Comparison of ENCODE assay signal across 8 cellular contexts in the genomic region with DNA sequence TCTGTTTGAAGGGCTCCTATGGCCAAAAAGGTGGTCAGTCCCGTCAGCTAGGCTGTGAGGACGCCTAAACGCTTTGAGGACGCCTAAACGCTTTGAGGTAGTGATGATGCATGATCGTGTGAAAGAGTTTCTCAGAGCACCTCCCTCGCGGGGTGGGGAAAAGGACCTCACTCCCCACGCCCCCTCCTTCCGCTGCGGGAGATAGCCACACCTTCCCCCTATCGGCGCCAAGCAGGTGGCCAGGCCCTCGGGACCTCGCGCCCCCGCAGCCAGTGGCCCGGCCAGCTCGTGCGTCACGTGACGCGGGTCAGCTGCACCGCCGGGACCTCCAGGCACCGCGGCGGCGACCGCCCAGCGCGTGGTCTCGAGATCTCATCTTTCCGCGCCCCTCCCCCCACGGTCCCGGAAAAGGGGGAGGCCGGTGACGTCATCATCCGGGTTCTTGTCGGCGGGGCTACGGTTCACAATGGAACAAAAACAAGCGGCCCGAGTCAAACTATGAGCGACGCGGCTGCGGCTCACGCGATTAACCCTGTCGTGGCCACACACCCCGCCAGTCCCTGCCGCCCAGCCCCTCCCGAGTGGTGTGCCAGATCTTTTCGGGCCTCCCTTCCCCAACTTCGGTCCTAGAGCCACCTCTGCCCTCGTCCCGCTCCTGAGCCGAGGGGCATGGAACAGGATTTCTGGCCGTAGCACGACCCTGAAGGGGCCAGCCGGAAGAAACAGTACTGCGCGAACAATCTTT. TPM values are rescaled to one million over a fixed set of nuclear protein-coding genes. Genes with fewer than 3 reads are reported as not detected.
DNase-seq lines count a peak whose midpoint lies in the region; ATAC-seq and TF ChIP-seq lines count a peak whose summit lies in the region.

No MANE protein-coding gene starts in this region.

- H3K4me1 ChIP-seq in ascending aorta (peaks cover 0 to 17% of the 10 kb centered on the region in 2 donors), right atrium auricular region (peaks cover 0 to 27% of the 10 kb centered on the region in 2 donors), prostate gland (replicated peaks) (no peaks in the 10 kb centered on the region), urinary bladder (ENCODE audit: insufficient read depth) (no peaks in the 10 kb centered on the region)

- DNase-seq in NCI-H187 treated with DMSO at 0.1 percent for 48 hours (lab: John Stamatoyannopoulos, UW) (peak; percentile 68), ascending aorta (ENCODE audit: low spot score in 2 of 2) (peak; percentile 94 to 99), right atrium auricular region (ENCODE audit: low spot score) (peak; percentile 99), prostate gland (ENCODE audit: low spot score) (peak; percentile 88)
- DNase-seq in T-helper 2 cell treated with Interferon-gamma antibody and Interleukin-4, amounts not matched to agents 5 μg/mL and 100 μg/mL, for 36 hours (ENCODE audit: low spot score), result peak; percentile 89

- peaks cover 21% of the 10 kb centered on the region for H3K4me1 Mint-ChIP-seq in T-helper 2 cell treated with Interferon-gamma antibody and Interleukin-4, amounts not matched to agents 5 μg/mL and 100 μg/mL, for 36 hours (ENCODE audit: low read depth)

- H3K36me3 ChIP-seq in ascending aorta (no peaks in the 10 kb centered on the region), right atrium auricular region (no peaks in the 10 kb centered on the region), prostate gland (no peaks in the 10 kb centered on the region), urinary bladder (ENCODE audit: insufficient read depth) (no peaks in the 10 kb centered on the region)

- H3K36me3 Mint-ChIP-seq in T-helper 2 cell treated with Interferon-gamma antibody and Interleukin-4, amounts not matched to agents 5 μg/mL and 100 μg/mL, for 36 hours (ENCODE audit: low read depth), result peaks cover 13% of the 10 kb centered on the region

- H3K4me3 ChIP-seq in ascending aorta (peak overlapping the region; percentile 82 to 84), right atrium auricular region (peak overlapping the region; percentile 76 to 96), prostate gland (peak overlapping the region; percentile 70 to 71), urinary bladder (ENCODE audit: low read depth, low read length) (peak overlapping the region; percentile 58)

- ATAC-seq in GM18505 (IDR thresholded peaks at IDR 0.05; ENCODE audit: unreplicated experiment) (peak; percentile 57), HG02970 (IDR thresholded peaks at IDR 0.05; ENCODE audit: low FRiP score, unreplicated experiment) (peak; percentile 70)

- H3K27ac Mint-ChIP-seq in T-helper 2 cell treated with Interferon-gamma antibody and Interleukin-4, amounts not matched to agents 5 μg/mL and 100 μg/mL, for 36 hours, result peak overlapping the region; percentile 99

- H3K9me3 ChIP-seq in ascending aorta (no peaks in the 10 kb centered on the region), right atrium auricular region (no peaks in the 10 kb centered on the region), prostate gland (no peaks in the 10 kb centered on the region)

- TF ChIP-seq POLR2A in GM18505 (IDR thresholded peaks at IDR 0.05; ENCODE audit: borderline replicate concordance, extremely low read depth, insufficient read depth, insufficient read length) (peak; percentile 85), prostate gland (IDR thresholded peaks at IDR 0.05) (peak; percentile 61)

- intact Hi-C loops in ascending aorta (cut with DNase I), result loop anchor here (1.0 to 2.0 kb wide), 4 partner anchors 74 to 438 kb away; a partner anchor contains a TSS
- intact Hi-C loops in prostate gland (cut with DNase I), result loop anchor here (5.0 to 10.0 kb wide), 2 partner anchors 72 to 250 kb away; a partner anchor contains a TSS

- H3K9me3 Mint-ChIP-seq in T-helper 2 cell treated with Interferon-gamma antibody and Interleukin-4, amounts not matched to agents 5 μg/mL and 100 μg/mL, for 36 hours, result no peaks in the 10 kb centered on the region

- 0% methylated on average over 7 of the region's 65 CpGs for WGBS in prostate gland
- under 1% methylated on average over 65 of the region's 65 CpGs for WGBS in urinary bladder

- H3K27me3 ChIP-seq in ascending aorta, result no peaks in the 10 kb centered on the region
- no peaks in the 10 kb centered on the region for H3K27me3 ChIP-seq in right atrium auricular region
- no peaks in the 10 kb centered on the region for H3K27me3 ChIP-seq in prostate gland (replicated peaks; ENCODE audit: insufficient read depth)

- H3K27ac ChIP-seq in ascending aorta, result peak overlapping the region; percentile 95 to 99
- H3K27ac ChIP-seq in right atrium auricular region, result peak overlapping the region; percentile 97 to 98
- peak overlapping the region; percentile 96 to 97 for H3K27ac ChIP-seq in prostate gland
- peak overlapping the region; percentile 99 for H3K27ac ChIP-seq in urinary bladder (ENCODE audit: low read depth)

- H3K27me3 Mint-ChIP-seq in T-helper 2 cell treated with Interferon-gamma antibody and Interleukin-4, amounts not matched to agents 5 μg/mL and 100 μg/mL, for 36 hours (ENCODE audit: low read depth), result no peaks in the 10 kb centered on the region

- TF ChIP-seq CTCF in ascending aorta (IDR thresholded peaks at IDR 0.05), result no peak
- no peak for TF ChIP-seq CTCF in right atrium auricular region (IDR thresholded peaks at IDR 0.05)
- peak in 2 of 4 experiments; percentile 26 to 38 for TF ChIP-seq CTCF in prostate gland (IDR thresholded peaks at IDR 0.05)

- peak overlapping the region; percentile 95 for H3K4me3 Mint-ChIP-seq in T-helper 2 cell treated with Interferon-gamma antibody and Interleukin-4, amounts not matched to agents 5 μg/mL and 100 μg/mL, for 36 hours

RNA-seq across cellular contexts. Expression of a gene that starts 0.7 kb away (rescaled TPM):
- total RNA-seq in ascending aorta (23.7 TPM), right atrium auricular region (10 to 100 TPM; 57.2 to 65.1 TPM), prostate gland (100 to 1,000 TPM in 1 of 2 donors, 10 to 100 TPM in 1; 47.9 to 115 TPM), urinary bladder (229 TPM)
- polyA plus RNA-seq in urinary bladder, result 27.4 TPM

Comparison
In these comparisons a context has a peak if more than half of its experiments do, and no peak if none do; other contexts are left out.
1. Peak in every context shown above with its lines: DNase-seq, ATAC-seq, H3K4me3 ChIP-seq and H3K27ac ChIP-seq.